ENCODE assay signal across 9 cellular contexts in the genomic region with DNA sequence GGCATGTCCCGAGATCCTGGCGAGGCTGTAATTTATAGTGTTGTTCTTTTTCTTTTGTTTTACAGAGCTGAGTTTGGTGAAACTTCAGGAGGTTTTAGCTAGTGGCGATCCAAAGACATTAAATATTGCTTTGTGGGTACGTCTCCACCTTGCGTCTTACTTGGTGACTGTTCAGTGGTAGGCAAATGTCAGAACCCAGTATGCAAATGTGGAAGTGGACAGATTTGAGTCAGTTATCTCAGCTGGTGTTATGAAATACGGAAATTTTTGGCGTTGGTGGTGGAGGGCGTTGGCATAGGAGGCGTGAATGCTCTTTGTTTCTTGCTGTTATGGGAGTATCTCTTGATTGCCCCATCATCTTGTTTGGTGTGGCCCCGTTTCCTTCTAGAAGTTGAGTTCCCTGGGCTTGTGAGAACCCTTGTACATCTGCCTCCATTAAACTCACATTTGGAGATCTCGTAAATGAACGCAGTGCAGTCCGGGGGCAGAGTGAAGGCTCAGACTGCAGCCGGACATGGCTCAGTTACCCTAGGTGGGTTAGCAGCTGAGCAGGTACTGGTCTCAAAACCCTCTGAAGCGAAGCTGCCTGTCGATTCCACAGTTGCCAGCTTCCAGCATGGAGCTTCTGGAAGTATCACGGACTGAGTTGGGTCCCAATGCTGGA. TPM values are rescaled to one million over a fixed set of nuclear protein-coding genes. Genes with fewer than 3 reads are reported as not detected.
DNase-seq lines count a peak whose midpoint lies in the region; ATAC-seq and TF ChIP-seq lines count a peak whose summit lies in the region.
"Had no signal": no experiment of that assay in that cellular context is flagged by ENCODE, and none has a peak within 500 bp of the region (broad histone marks: within the 10 kb centered on the region; RNA-seq: fewer than 3 reads in every experiment).

No MANE protein-coding gene starts in this region.

- H3K36me3 ChIP-seq in right atrium auricular region, result no peaks in the 10 kb centered on the region

- ATAC-seq in Right ventricle myocardium inferior, result peak; percentile 57
- ATAC-seq in HG03432 (IDR thresholded peaks at IDR 0.05; ENCODE audit: unreplicated experiment), result peak; percentile 68
- peak; percentile 66 for ATAC-seq in activated T-cell treated with anti-CD3 and anti-CD28 coated beads, Interleukin-2, amount 50 U/mL, for 72 hours (replicated peaks in 1 of 2)

- H3K27me3 Mint-ChIP-seq in activated T-cell treated with anti-CD3 and anti-CD28 coated beads, Interleukin-2, amount 50 U/mL, for 72 hours (ENCODE audit: low read depth), result no peaks in the 10 kb centered on the region
- H3K27me3 Mint-ChIP-seq in progenitor cell of endocrine pancreas, result no peaks in the 10 kb centered on the region

- peak overlapping the region; percentile 49 for H3K27ac Mint-ChIP-seq in activated T-cell treated with anti-CD3 and anti-CD28 coated beads, Interleukin-2, amount 50 U/mL, for 72 hours
- H3K27ac Mint-ChIP-seq in progenitor cell of endocrine pancreas, result peak overlapping the region; percentile 29

- peaks cover 89% of the 10 kb centered on the region for H3K4me1 Mint-ChIP-seq in activated T-cell treated with anti-CD3 and anti-CD28 coated beads, Interleukin-2, amount 50 U/mL, for 72 hours (ENCODE audit: low read depth)
- H3K4me1 Mint-ChIP-seq in progenitor cell of endocrine pancreas (ENCODE audit: low read depth), result peaks cover 30% of the 10 kb centered on the region

- H3K27ac ChIP-seq in right atrium auricular region, result no peak overlapping the region
- H3K27ac ChIP-seq: SJSA1 had no signal

- H3K4me1 ChIP-seq in right atrium auricular region, result peaks cover 0 to 9% of the 10 kb centered on the region in 2 donors
- H3K4me1 ChIP-seq: SJSA1 had no signal

- no peaks in the 10 kb centered on the region for H3K9me3 Mint-ChIP-seq in activated T-cell treated with anti-CD3 and anti-CD28 coated beads, Interleukin-2, amount 50 U/mL, for 72 hours
- H3K9me3 Mint-ChIP-seq in progenitor cell of endocrine pancreas (ENCODE audit: low read depth), result peaks cover 4% of the 10 kb centered on the region

- H3K4me3 ChIP-seq in right atrium auricular region, result no peak overlapping the region
- H3K4me3 ChIP-seq: SJSA1 had no signal

- peaks cover 5 to 10% of the 10 kb centered on the region in 2 donors for H3K36me3 Mint-ChIP-seq in activated T-cell treated with anti-CD3 and anti-CD28 coated beads, Interleukin-2, amount 50 U/mL, for 72 hours (ENCODE audit: insufficient read depth in 2 of 2)
- peaks cover 1% of the 10 kb centered on the region for H3K36me3 Mint-ChIP-seq in progenitor cell of endocrine pancreas (ENCODE audit: insufficient read depth)

- no peak for DNase-seq in Right ventricle myocardium inferior (ENCODE audit: missing footprints)
- DNase-seq in right atrium auricular region (ENCODE audit: low spot score), result no peak
- DNase-seq in activated T-cell treated with anti-CD3 and anti-CD28 coated beads, Interleukin-2, amount 50 U/mL, for 72 hours, result peak; percentile 66 to 69
- no peak for DNase-seq in progenitor cell of endocrine pancreas (ENCODE audit: low spot score, unreplicated experiment)
- no peak for DNase-seq in HCEC 1CT
- DNase-seq in mesenteric fat pad (ENCODE audit: low spot score), result no peak
- DNase-seq in NCI-H82 (lab: John Stamatoyannopoulos, UW), result no peak

- H3K9me3 ChIP-seq in right atrium auricular region, result no peaks in the 10 kb centered on the region
- H3K9me3 ChIP-seq: SJSA1 had no signal

- no peaks in the 10 kb centered on the region for H3K27me3 ChIP-seq in right atrium auricular region
- H3K27me3 ChIP-seq: SJSA1 had no signal

- intact Hi-C loops in Right ventricle myocardium inferior (cut with DNase I), result no loop called here

- no peak for TF ChIP-seq CTCF in right atrium auricular region (IDR thresholded peaks at IDR 0.05)
- TF ChIP-seq CTCF in progenitor cell of endocrine pancreas (IDR thresholded peaks at IDR 0.05; ENCODE audit: unreplicated experiment), result no peak

- H3K4me3 Mint-ChIP-seq in activated T-cell treated with anti-CD3 and anti-CD28 coated beads, Interleukin-2, amount 50 U/mL, for 72 hours, result peak overlapping the region; percentile 59 to 69
- H3K4me3 Mint-ChIP-seq in progenitor cell of endocrine pancreas (ENCODE audit: low read depth), result no peak overlapping the region

RNA-seq across cellular contexts. Expression of a gene that starts 39.9 kb away (rescaled TPM):
- 7.2 TPM for total RNA-seq in Right ventricle myocardium inferior
- 1 to 10 TPM; 3.4 to 8.0 TPM for total RNA-seq in right atrium auricular region
- 10 to 100 TPM; 36.6 to 50.6 TPM for total RNA-seq in activated T-cell treated with anti-CD3 and anti-CD28 coated beads, Interleukin-2, amount 50 U/mL, for 72 hours
- 18.9 and 19.1 TPM in 2 replicates for total RNA-seq in progenitor cell of endocrine pancreas
- 24.0 TPM for total RNA-seq in mesenteric fat pad

Comparison
In these comparisons a context has a peak if more than half of its experiments do, and no peak if none do; other contexts are left out.
1. DNase-seq: peak in activated T-cell treated with anti-CD3 and anti-CD28 coated beads, Interleukin-2, amount 50 U/mL, for 72 hours (2 of 2); none in Right ventricle myocardium inferior (single experiment), right atrium auricular region (single experiment), progenitor cell of endocrine pancreas (single experiment), HCEC 1CT (single experiment), mesenteric fat pad (single experiment) and NCI-H82 (single experiment).
2. Peak in every context shown above with its lines, with median percentiles within 50 percentile points of each other: ATAC-seq.